Comparison of ENCODE assay signal across 24 cellular contexts in genomic region chr3:13845806-13846205, GRCh38. TPM values are rescaled to one million over a fixed set of nuclear protein-coding genes. Genes with fewer than 3 reads are reported as not detected.
DNase-seq lines count a peak whose midpoint lies in the region; ATAC-seq, FAIRE-seq and TF ChIP-seq lines count a peak whose summit lies in the region.
"Had no signal": no experiment of that assay in that cellular context is flagged by ENCODE, and none has a peak within 500 bp of the region (broad histone marks: within the 10 kb centered on the region; RNA-seq: fewer than 3 reads in every experiment).

No MANE protein-coding gene starts in this region.

- intact Hi-C loops in Right ventricle myocardium inferior (cut with DNase I), result no loop called here
- intact Hi-C loops in cardiac septum (cut with DNase I), result no loop called here
- intact Hi-C loops in posterior vena cava (cut with DNase I), result no loop called here

- DNase-seq in Right ventricle myocardium inferior (ENCODE audit: missing footprints) (peak; percentile 7), cardiac septum (ENCODE audit: low spot score) (no peak), bronchial epithelial cell (ENCODE audit: low read depth) (no peak), neural progenitor cell (ENCODE audit: low spot score) (no peak), posterior vena cava (ENCODE audit: low spot score) (peak; percentile 50), progenitor cell of endocrine pancreas (ENCODE audit: low spot score, unreplicated experiment) (no peak), HAP-1 (ENCODE audit: low spot score in 2 of 2) (no peak)
- DNase-seq: Caco-2; CD4-positive, CD25-positive, alpha-beta regulatory T cell; CD8-positive, alpha-beta T cell; DMS153; DND-41; GOT3; HCEC 1CT had no signal

- H3K27ac Mint-ChIP-seq in neural progenitor cell (peak overlapping the region; percentile 39), progenitor cell of endocrine pancreas (no peak overlapping the region)
- H3K27ac Mint-ChIP-seq: B cell; CD4-positive, CD25-positive, alpha-beta regulatory T cell; CD8-positive, alpha-beta T cell had no signal

- in situ Hi-C loops in HAP-1 (cut with MboI; ENCODE audit: low sequenced_read_pairs), result no loop called here

- H3K27me3 ChIP-seq in bronchial epithelial cell (ENCODE audit: control insufficient read depth, insufficient read depth, low read length) (no peaks in the 10 kb centered on the region), neural progenitor cell (no peaks in the 10 kb centered on the region), HAP-1 (ENCODE audit: low read depth) (0 out of 2 replicates have a peak, but pooled peaks cover 4% of the 10 kb centered on the region)
- H3K27me3 ChIP-seq: BLaER1 had no signal

- H3K27me3 Mint-ChIP-seq in neural progenitor cell (ENCODE audit: insufficient read depth, low read depth) (peaks cover 7% of the 10 kb centered on the region), progenitor cell of endocrine pancreas (peaks cover 10% of the 10 kb centered on the region)
- H3K27me3 Mint-ChIP-seq: CD4-positive, CD25-positive, alpha-beta regulatory T cell had no signal

- FAIRE-seq in bronchial epithelial cell (lab: Jason Lieb, UNC), result peak; percentile 62
- FAIRE-seq: A204.1, G401.6, GM12878, GM19239, H54 had no signal

- no peaks in the 10 kb centered on the region for H3F3A ChIP-seq in neural progenitor cell (ENCODE audit: low read depth)

- H2AFZ ChIP-seq in neural progenitor cell (replicated peaks), result no peak overlapping the region

- H3K4me2 ChIP-seq in neural progenitor cell, result no peak overlapping the region
- H3K4me2 ChIP-seq: BLaER1 had no signal

- ATAC-seq in Right ventricle myocardium inferior (no peak), GM21367 (IDR thresholded peaks at IDR 0.05; ENCODE audit: unreplicated experiment) (no peak)
- ATAC-seq: CD8-positive, alpha-beta T cell; GM12878 had no signal

- no peak overlapping the region for H3K27ac ChIP-seq in neural progenitor cell
- H3K27ac ChIP-seq: 22Rv1, BLaER1, C4-2B had no signal

- H3K4me3 Mint-ChIP-seq in neural progenitor cell (no peak overlapping the region), progenitor cell of endocrine pancreas (ENCODE audit: low read depth) (no peak overlapping the region)
- H3K4me3 Mint-ChIP-seq: B cell; CD4-positive, CD25-positive, alpha-beta regulatory T cell; CD8-positive, alpha-beta T cell had no signal

- H3K9me3 Mint-ChIP-seq in neural progenitor cell (no peaks in the 10 kb centered on the region), progenitor cell of endocrine pancreas (ENCODE audit: low read depth) (no peaks in the 10 kb centered on the region)
- H3K9me3 Mint-ChIP-seq: CD4-positive, CD25-positive, alpha-beta regulatory T cell; CD8-positive, alpha-beta T cell had no signal

- H3K36me3 Mint-ChIP-seq in neural progenitor cell (no peaks in the 10 kb centered on the region), progenitor cell of endocrine pancreas (ENCODE audit: insufficient read depth) (no peaks in the 10 kb centered on the region)
- H3K36me3 Mint-ChIP-seq: CD4-positive, CD25-positive, alpha-beta regulatory T cell had no signal

- no peak for TF ChIP-seq CTCF in bronchial epithelial cell (IDR thresholded peaks at IDR 0.05; ENCODE audit: insufficient read depth, low read length, severe bottlenecking)
- TF ChIP-seq CTCF in neural progenitor cell (IDR thresholded peaks at IDR 0.05), result no peak
- no peak for TF ChIP-seq CTCF in progenitor cell of endocrine pancreas (IDR thresholded peaks at IDR 0.05; ENCODE audit: unreplicated experiment)

- H3K9ac ChIP-seq in neural progenitor cell, result no peak overlapping the region
- H3K9ac ChIP-seq: BLaER1 had no signal

- H3K4me1 Mint-ChIP-seq in neural progenitor cell (peaks cover 9% of the 10 kb centered on the region), progenitor cell of endocrine pancreas (ENCODE audit: low read depth) (peaks cover under 1% of the 10 kb centered on the region)
- H3K4me1 Mint-ChIP-seq: B cell; CD4-positive, CD25-positive, alpha-beta regulatory T cell had no signal

- no peaks in the 10 kb centered on the region for H3K79me2 ChIP-seq in neural progenitor cell (ENCODE audit: low read depth)

- H3K4me1 ChIP-seq in neural progenitor cell, result no peaks in the 10 kb centered on the region
- H3K4me1 ChIP-seq in HAP-1, result no peaks in the 10 kb centered on the region
- H3K4me1 ChIP-seq: BLaER1 had no signal

- peaks cover 10% of the 10 kb centered on the region for H3K36me3 ChIP-seq in bronchial epithelial cell (ENCODE audit: control insufficient read depth, insufficient read depth, low read length)
- H3K36me3 ChIP-seq in neural progenitor cell, result no peaks in the 10 kb centered on the region
- no peaks in the 10 kb centered on the region for H3K36me3 ChIP-seq in HAP-1 (replicated peaks)
- H3K36me3 ChIP-seq: BLaER1 had no signal

- H3K4me3 ChIP-seq in bronchial epithelial cell (ENCODE audit: low read depth, low read length), result no peak overlapping the region
- no peak overlapping the region for H3K4me3 ChIP-seq in neural progenitor cell
- H3K4me3 ChIP-seq in HAP-1, result no peak overlapping the region
- H3K4me3 ChIP-seq: BLaER1, GM12878 had no signal

- H4K20me1 ChIP-seq in neural progenitor cell (ENCODE audit: low read depth), result no peaks in the 10 kb centered on the region
- H4K20me1 ChIP-seq: BLaER1 had no signal

- H3K9me3 ChIP-seq in neural progenitor cell (ENCODE audit: low read depth) (no peaks in the 10 kb centered on the region), HAP-1 (no peaks in the 10 kb centered on the region)
- H3K9me3 ChIP-seq: BLaER1, Caco-2 had no signal

RNA-seq across cellular contexts. Expression of gene WNT7A, which starts 34.1 kb away (rescaled TPM):
- total RNA-seq in Right ventricle myocardium inferior, result not detected
- not detected for total RNA-seq in cardiac septum
- 7.9 and 13.4 TPM in 2 replicates for total RNA-seq in bronchial epithelial cell
- total RNA-seq in neural progenitor cell (ENCODE audit: low replicate concordance), result not detected in 2 replicates
- not detected for total RNA-seq in posterior vena cava
- total RNA-seq in progenitor cell of endocrine pancreas, result not detected in 2 replicates
- total RNA-seq: B cell had no signal

Comparison
In these comparisons a context has a peak if more than half of its experiments do, and no peak if none do; other contexts are left out.
1. DNase-seq: peak in Right ventricle myocardium inferior (single experiment) and posterior vena cava (single experiment); none in cardiac septum (single experiment), bronchial epithelial cell (single experiment), neural progenitor cell (single experiment), progenitor cell of endocrine pancreas (single experiment) and HAP-1 (0 of 2).